8 cellular contexts compared by ENCODE assay signal in genomic region chr15:48330045-48330840, GRCh38. TPM values are rescaled to one million over a fixed set of nuclear protein-coding genes. Genes with fewer than 3 reads are reported as not detected.
DNase-seq lines count a peak whose midpoint lies in the region; TF ChIP-seq lines count a peak whose summit lies in the region.

No MANE protein-coding gene starts in this region.

- peaks cover 30% of the 10 kb centered on the region for H3K4me1 Mint-ChIP-seq in osteocyte (ENCODE audit: unreplicated experiment)

- H3K27ac Mint-ChIP-seq in osteocyte (ENCODE audit: unreplicated experiment) = peak overlapping the region; percentile 99

- no peaks in the 10 kb centered on the region for H3K9me3 Mint-ChIP-seq in osteocyte (ENCODE audit: unreplicated experiment)

- H3K27me3 Mint-ChIP-seq in osteocyte (ENCODE audit: unreplicated experiment) = no peaks in the 10 kb centered on the region

- peak overlapping the region; percentile 69 for H3K27ac ChIP-seq in epithelial cell of prostate

- no peak for TF ChIP-seq CTCF in osteocyte (IDR thresholded peaks at IDR 0.05)

- peaks cover 6% of the 10 kb centered on the region for H3K36me3 Mint-ChIP-seq in osteocyte (ENCODE audit: unreplicated experiment)

- DNase-seq in GM03348 (ENCODE audit: low spot score) (peak; percentile 19), RKO (ENCODE audit: low spot score) (peak; percentile 51), epithelial cell of prostate (ENCODE audit: low read depth, low spot score) (no peak), osteocyte (ENCODE audit: extremely low spot score, unreplicated experiment) (no peak), NCI-H2171 (lab: John Stamatoyannopoulos, UW) (no peak), globus pallidus (ENCODE audit: low spot score) (no peak)
- DNase-seq in activated CD8-positive, alpha-beta memory T cell treated with anti-CD3 and anti-CD28 coated beads, Interleukin-2, amount 50 U/mL, for 48 hours = no peak
- DNase-seq in NK-92 treated with Interleukin-12 subunit alpha and Interleukin-12 subunit beta, amount 100 ng/mL, for 24 hours (lab: John Stamatoyannopoulos, UW) = no peak

- peak overlapping the region; percentile 99 for H3K4me3 Mint-ChIP-seq in osteocyte (ENCODE audit: unreplicated experiment)

RNA-seq across cellular contexts. Expression of gene DUT, which starts 1.0 kb away (rescaled TPM):
- total RNA-seq in osteocyte = 76.7 and 81.0 TPM in 2 replicates

Comparison
In these comparisons a context has a peak if more than half of its experiments do, and no peak if none do; other contexts are left out.
1. DNase-seq: peak in GM03348 (single experiment) and RKO (single experiment); none in epithelial cell of prostate (single experiment), osteocyte (single experiment), NCI-H2171 (single experiment), activated CD8-positive, alpha-beta memory T cell treated with anti-CD3 and anti-CD28 coated beads, Interleukin-2, amount 50 U/mL, for 48 hours (single experiment), NK-92 treated with Interleukin-12 subunit alpha and Interleukin-12 subunit beta, amount 100 ng/mL, for 24 hours (single experiment) and globus pallidus (single experiment).